In genomic region chrX:12309733-12310054, GRCh38 we compare ENCODE assay signal across 19 cellular contexts.
"Had no signal": no experiment of that assay in that cellular context is flagged by ENCODE, and none has a peak within 500 bp of the region (broad histone marks: within the 10 kb centered on the region; RNA-seq: fewer than 3 reads in every experiment).

No MANE protein-coding gene starts in this region.

- H3K79me2 ChIP-seq: hepatocyte, parathyroid adenoma had no signal

- H3K36me3 Mint-ChIP-seq: activated naive CD8-positive, alpha-beta T cell; natural killer cell treated with Interleukin-12 subunit alpha and Interleukin-12 subunit beta and Interleukin-15 and Interleukin-18, amount 100 ng/mL, for 72 hours had no signal

- H3K9ac ChIP-seq: parathyroid adenoma had no signal

- H3K27ac Mint-ChIP-seq: activated CD4-positive, alpha-beta T cell treated with anti-CD3 and anti-CD28 coated beads for 36 hours; activated naive CD8-positive, alpha-beta T cell; natural killer cell treated with Interleukin-12 subunit alpha and Interleukin-12 subunit beta and Interleukin-15 and Interleukin-18, amount 100 ng/mL, for 72 hours; stimulated activated naive CD8-positive, alpha-beta T cell treated with anti-CD3 and anti-CD28 coated beads, Interleukin-15, amount 100 ng/mL, for 72 hours had no signal

- H3K4me3 ChIP-seq: cardiac muscle cell, hepatocyte, lung, right lobe of liver, suprapubic skin had no signal

- H3K4me2 ChIP-seq: hepatocyte had no signal

- H3K4me3 Mint-ChIP-seq: activated CD4-positive, alpha-beta T cell treated with anti-CD3 and anti-CD28 coated beads for 36 hours; activated naive CD8-positive, alpha-beta T cell; natural killer cell treated with Interleukin-12 subunit alpha and Interleukin-12 subunit beta and Interleukin-15 and Interleukin-18, amount 100 ng/mL, for 72 hours; stimulated activated naive CD8-positive, alpha-beta T cell treated with anti-CD3 and anti-CD28 coated beads, Interleukin-15, amount 100 ng/mL, for 72 hours had no signal

- FAIRE-seq: small intestine, TTC549 had no signal

- H3K9me3 Mint-ChIP-seq: stimulated activated naive CD8-positive, alpha-beta T cell treated with anti-CD3 and anti-CD28 coated beads, Interleukin-15, amount 100 ng/mL, for 72 hours had no signal

- DNase-seq: activated CD4-positive, alpha-beta T cell treated with anti-CD3 and anti-CD28 coated beads for 36 hours; activated CD4-positive, alpha-beta T cell treated with anti-CD3 and anti-CD28 coated beads, Interleukin-2, amount 50 U/mL, for 48 hours; dermis blood vessel endothelial cell; effector memory CD4-positive, alpha-beta T cell; islet precursor cell; right lobe of liver; small intestine; stimulated activated CD4-positive, alpha-beta T cell treated with anti-CD3 and anti-CD28 coated beads, Interleukin-15, amount 100 ng/mL, for 24 hours; stimulated activated CD4-positive, alpha-beta T cell treated with anti-CD3 and anti-CD28 coated beads, Interleukin-2, amount 100 ng/mL, for 48 hours; stimulated activated naive CD8-positive, alpha-beta T cell treated with anti-CD3 and anti-CD28 coated beads, Interleukin-15, amount 100 ng/mL, for 72 hours; trophoblast cell had no signal

- H3K36me3 ChIP-seq: cardiac muscle cell, right lobe of liver, suprapubic skin had no signal

- ATAC-seq: activated CD4-positive, alpha-beta T cell treated with anti-CD3 and anti-CD28 coated beads for 36 hours; natural killer cell treated with Interleukin-12 subunit alpha and Interleukin-12 subunit beta and Interleukin-15 and Interleukin-18, amount 100 ng/mL, for 72 hours; stimulated activated naive CD8-positive, alpha-beta T cell treated with anti-CD3 and anti-CD28 coated beads, Interleukin-15, amount 100 ng/mL, for 72 hours had no signal

- H3K27ac ChIP-seq: cardiac muscle cell, hepatocyte, parathyroid adenoma, right lobe of liver, suprapubic skin had no signal

- H3K27me3 ChIP-seq: cardiac muscle cell, hepatocyte, suprapubic skin had no signal

- H3K4me1 ChIP-seq: parathyroid adenoma, right lobe of liver, suprapubic skin had no signal

- H3K9me3 ChIP-seq: right lobe of liver, suprapubic skin had no signal

- H3K27me3 Mint-ChIP-seq: activated CD4-positive, alpha-beta T cell treated with anti-CD3 and anti-CD28 coated beads for 36 hours; activated naive CD8-positive, alpha-beta T cell; stimulated activated naive CD8-positive, alpha-beta T cell treated with anti-CD3 and anti-CD28 coated beads, Interleukin-15, amount 100 ng/mL, for 72 hours had no signal

- H3K4me1 Mint-ChIP-seq: activated CD4-positive, alpha-beta T cell treated with anti-CD3 and anti-CD28 coated beads for 36 hours; stimulated activated naive CD8-positive, alpha-beta T cell treated with anti-CD3 and anti-CD28 coated beads, Interleukin-15, amount 100 ng/mL, for 72 hours had no signal

- H2AFZ ChIP-seq: hepatocyte, parathyroid adenoma had no signal
